8 cellular contexts compared by ENCODE assay signal in genomic region chrX:15675490-15675921, GRCh38. TPM values are rescaled to one million over a fixed set of nuclear protein-coding genes. Genes with fewer than 3 reads are reported as not detected.
A peak's percentile ranks its signal among the peaks of the same experiment; 100 is the strongest.
DNase-seq lines count a peak whose midpoint lies in the region; ATAC-seq and TF ChIP-seq lines count a peak whose summit lies in the region.

No MANE protein-coding gene starts in this region.

- no peaks in the 10 kb centered on the region for H4K20me1 ChIP-seq in GM23248 (ENCODE audit: insufficient read depth)

- H3K36me3 ChIP-seq in GM23248 (ENCODE audit: low read depth) (no peaks in the 10 kb centered on the region), RWPE2 (ENCODE audit: low read depth) (peaks cover 2% of the 10 kb centered on the region; the same call in 1 of the 2 replicates), vagina (peaks cover 0 to 9% of the 10 kb centered on the region in 2 donors)

- H3K4me3 ChIP-seq in GM23248 (peak overlapping the region; percentile 87), LNCaP clone FGC (ENCODE audit: low read depth, low read length) (peak overlapping the region; percentile 91), RWPE2 (ENCODE audit: severe bottlenecking) (peak overlapping the region; percentile 78), vagina (peak overlapping the region; percentile 82 to 88)

- no peaks in the 10 kb centered on the region for H3F3A ChIP-seq in GM23248 (ENCODE audit: insufficient read depth)

- 0% methylated on average over 14 to 21 of the region's 38 CpGs for WGBS in GM23248 (ENCODE audit: low coverage in 1 of 2, low lambda C conversion rate in 2 of 2, missing lambda C conversion rate in 2 of 2), 2 experiments

- no peaks in the 10 kb centered on the region for H3K9me2 ChIP-seq in GM23248 (ENCODE audit: insufficient read depth)

- peaks cover 6% of the 10 kb centered on the region for H3K36me3 Mint-ChIP-seq in activated naive CD8-positive, alpha-beta T cell treated with anti-CD3 and anti-CD28 coated beads for 36 hours

- H3K4me1 ChIP-seq in GM23248 (ENCODE audit: insufficient read depth) (0 out of 2 replicates have a peak, but pooled peaks cover 3% of the 10 kb centered on the region), RWPE2 (ENCODE audit: insufficient read depth, poor library complexity, severe bottlenecking) (no peaks in the 10 kb centered on the region), vagina (peaks cover 33% of the 10 kb centered on the region)

- H2AFZ ChIP-seq in GM23248 = peak overlapping the region; percentile 99

- peak overlapping the region; percentile 97 for H3K27ac ChIP-seq in GM23248
- H3K27ac ChIP-seq in RWPE2 (ENCODE audit: poor library complexity, severe bottlenecking) = peak overlapping the region; percentile 79
- peak overlapping the region; percentile 98 for H3K27ac ChIP-seq in vagina

- no peak overlapping the region for H3K27ac Mint-ChIP-seq in activated naive CD8-positive, alpha-beta T cell treated with anti-CD3 and anti-CD28 coated beads for 36 hours

- H3K4me1 Mint-ChIP-seq in activated naive CD8-positive, alpha-beta T cell treated with anti-CD3 and anti-CD28 coated beads for 36 hours = peaks cover 16% of the 10 kb centered on the region

- no peaks in the 10 kb centered on the region for H3K9me3 Mint-ChIP-seq in activated naive CD8-positive, alpha-beta T cell treated with anti-CD3 and anti-CD28 coated beads for 36 hours

- in situ Hi-C loops in GM23248 (cut with MboI) = loop anchor here (10.0 kb wide), 1 partner anchor 331 kb away; no protein-coding TSS in a partner anchor

- H3K9ac ChIP-seq in GM23248 = peak overlapping the region; percentile 93

- peak; percentile 76 for DNase-seq in GM03348 (ENCODE audit: low spot score)
- DNase-seq in GM23248 = peak; percentile 83
- peak; percentile 62 for DNase-seq in LNCaP clone FGC (ENCODE audit: low read depth)
- DNase-seq in RWPE2 (ENCODE audit: low spot score) = peak; percentile 77
- peak; percentile 84 for DNase-seq in activated naive CD8-positive, alpha-beta T cell treated with anti-CD3 and anti-CD28 coated beads for 36 hours
- DNase-seq in left ventricle myocardium superior = peak; percentile 86
- peak; percentile 71 for DNase-seq in renal cortical epithelial cell (ENCODE audit: low read depth)
- DNase-seq in vagina (ENCODE audit: extremely low spot score in 2 of 2) = peak; percentile 98

- no peaks in the 10 kb centered on the region for H3K27me3 Mint-ChIP-seq in activated naive CD8-positive, alpha-beta T cell treated with anti-CD3 and anti-CD28 coated beads for 36 hours

- H3K9me3 ChIP-seq in GM23248 (ENCODE audit: low read depth) (no peaks in the 10 kb centered on the region), RWPE2 (ENCODE audit: severe bottlenecking) (no peaks in the 10 kb centered on the region), vagina (no peaks in the 10 kb centered on the region)

- peak overlapping the region; percentile 86 for H3K4me2 ChIP-seq in GM23248 (ENCODE audit: unreplicated experiment)

- H3K79me2 ChIP-seq in GM23248 (ENCODE audit: insufficient read depth) = peaks cover 40% of the 10 kb centered on the region

- no peak overlapping the region for H3K4me3 Mint-ChIP-seq in activated naive CD8-positive, alpha-beta T cell treated with anti-CD3 and anti-CD28 coated beads for 36 hours

- TF ChIP-seq CTCF in LNCaP clone FGC (IDR thresholded peaks at IDR 0.05; ENCODE audit: control insufficient read depth, extremely low read depth, insufficient read depth) = no peak
- no peak for TF ChIP-seq CTCF in RWPE2 (IDR thresholded peaks at IDR 0.05; ENCODE audit: poor library complexity, severe bottlenecking)
- no peak for TF ChIP-seq CTCF in vagina (IDR thresholded peaks at IDR 0.05)

- H3K27me3 ChIP-seq in GM23248 (replicated peaks; ENCODE audit: insufficient read depth) (no peaks in the 10 kb centered on the region), RWPE2 (ENCODE audit: insufficient read depth, poor library complexity, severe bottlenecking) (no peaks in the 10 kb centered on the region), vagina (no peaks in the 10 kb centered on the region)

- TF ChIP-seq POLR2A in vagina (IDR thresholded peaks at IDR 0.05) = peak in 1 of 2 donors; percentile 59

- intact Hi-C loops in left ventricle myocardium superior (cut with micrococcal nuclease) (no loop called here), vagina (cut with DNase I) (loop anchor here (5.0 kb wide), 1 partner anchor 1112 kb away; the partner anchor contains the start of gene TXLNG)

- ATAC-seq in RWPE2 (ENCODE audit: low read depth) (peak; percentile 56), left ventricle myocardium superior (peak; percentile 80)

RNA-seq across cellular contexts. Expression of gene CLTRN, which starts 10.9 kb away (rescaled TPM):
- total RNA-seq in GM23248 (2014; rRNA removed; shearing (Covaris generic)) = 0.13 and 0.43 TPM in 2 replicates
- 0.18 and 0.23 TPM in 2 replicates for polyA plus RNA-seq in GM23248 (2016; fragmentation: Nextera tagmentation; extraction: Ambion mirVana)
- under 1 TPM; 0.52 to 0.80 TPM for total RNA-seq in activated naive CD8-positive, alpha-beta T cell treated with anti-CD3 and anti-CD28 coated beads for 36 hours
- total RNA-seq in left ventricle myocardium superior (0.79 TPM), renal cortical epithelial cell (2.8 and 3.0 TPM in 2 replicates), vagina (not detected)

Comparison
In these comparisons a context has a peak if more than half of its experiments do, and no peak if none do; other contexts are left out.
1. Peak in every context shown above with its lines: DNase-seq, ATAC-seq, H3K4me3 ChIP-seq and H3K27ac ChIP-seq.